9 cellular contexts compared by ENCODE assay signal in genomic region chr1:161258439-161259386, GRCh38. TPM values are rescaled to one million over a fixed set of nuclear protein-coding genes. Genes with fewer than 3 reads are reported as not detected.
DNase-seq lines count a peak whose midpoint lies in the region; ATAC-seq lines count a peak whose summit lies in the region.
"Had no signal": no experiment of that assay in that cellular context is flagged by ENCODE, and none has a peak within 500 bp of the region (broad histone marks: within the 10 kb centered on the region; RNA-seq: fewer than 3 reads in every experiment).

Gene PCP4L1, plus strand, starts transcription at chr1:161258745. Its CDS starts 230 bp downstream, at chr1:161258975.

- no peak within 1 kb of the TSS for H3K27ac Mint-ChIP-seq in natural killer cell treated with Interleukin-12 subunit alpha and Interleukin-12 subunit beta and Interleukin-15 and Interleukin-18, amount 100 ng/mL, for 72 hours

- peak; percentile 49 for DNase-seq in NCI-H187 treated with DMSO at 0.1 percent for 48 hours (lab: John Stamatoyannopoulos, UW)
- DNase-seq in NCI-H187 (lab: John Stamatoyannopoulos, UW) = no peak
- DNase-seq in NCI-H2196 treated with DMSO at 0.1 percent for 48 hours (lab: John Stamatoyannopoulos, UW; ENCODE audit: unreplicated experiment) = peak; percentile 26
- peak; percentile 61 to 65 for DNase-seq in activated T-cell treated with anti-CD3 and anti-CD28 coated beads, Interleukin-2, amount 50 U/mL, for 48 hours
- DNase-seq in fibroblast of the conjunctiva (ENCODE audit: low read depth) = peak; percentile 17
- DNase-seq in natural killer cell treated with Interleukin-12 subunit alpha and Interleukin-12 subunit beta and Interleukin-15 and Interleukin-18, amount 100 ng/mL, for 72 hours (ENCODE audit: low spot score) = peak; percentile 64
- peak in 42 of 49 donors; percentile 2 to 75 (median 26) for DNase-seq in substantia nigra (lab: John Stamatoyannopoulos, UW)

- H3K27me3 Mint-ChIP-seq in natural killer cell treated with Interleukin-12 subunit alpha and Interleukin-12 subunit beta and Interleukin-15 and Interleukin-18, amount 100 ng/mL, for 72 hours = peaks cover 41 to 63% of the 10 kb centered on the region in 2 donors

- peak; percentile 85 to 92 for ATAC-seq in natural killer cell treated with Interleukin-12 subunit alpha and Interleukin-12 subunit beta and Interleukin-15 and Interleukin-18, amount 100 ng/mL, for 72 hours
- no peak for ATAC-seq in GM18909 (IDR thresholded peaks at IDR 0.05; ENCODE audit: poor library complexity, unreplicated experiment)

- H3K27ac ChIP-seq in substantia nigra (ENCODE audit: low read depth, low read length, poor library complexity, severe bottlenecking) = no peak within 1 kb of the TSS

- no peaks in the 10 kb centered on the region for H3K9me3 Mint-ChIP-seq in natural killer cell treated with Interleukin-12 subunit alpha and Interleukin-12 subunit beta and Interleukin-15 and Interleukin-18, amount 100 ng/mL, for 72 hours

- H3K4me3 Mint-ChIP-seq in natural killer cell treated with Interleukin-12 subunit alpha and Interleukin-12 subunit beta and Interleukin-15 and Interleukin-18, amount 100 ng/mL, for 72 hours = peak within 1 kb of the TSS; percentile 76

- H3K36me3 Mint-ChIP-seq in natural killer cell treated with Interleukin-12 subunit alpha and Interleukin-12 subunit beta and Interleukin-15 and Interleukin-18, amount 100 ng/mL, for 72 hours = peaks cover 14% of the 10 kb centered on the region

- H3K4me1 Mint-ChIP-seq in natural killer cell treated with Interleukin-12 subunit alpha and Interleukin-12 subunit beta and Interleukin-15 and Interleukin-18, amount 100 ng/mL, for 72 hours (ENCODE audit: low read depth in 2 of 2) = peaks cover 12 to 13% of the 10 kb centered on the region in 2 donors

RNA-seq across cellular contexts. Expression of gene PCP4L1, which starts in this region (rescaled TPM):
- total RNA-seq in natural killer cell treated with Interleukin-12 subunit alpha and Interleukin-12 subunit beta and Interleukin-15 and Interleukin-18, amount 100 ng/mL, for 72 hours = under 1 TPM in 1 of 2 donors, not detected in 1; 0.31 TPM
- total RNA-seq: pulmonary artery endothelial cell had no signal

Comparison
In these comparisons a context has a peak if more than half of its experiments do, and no peak if none do; other contexts are left out.
1. DNase-seq: peak in NCI-H187 treated with DMSO at 0.1 percent for 48 hours (single experiment), NCI-H2196 treated with DMSO at 0.1 percent for 48 hours (single experiment), activated T-cell treated with anti-CD3 and anti-CD28 coated beads, Interleukin-2, amount 50 U/mL, for 48 hours (2 of 2), fibroblast of the conjunctiva (single experiment) and substantia nigra (42 of 49); none in NCI-H187 (0 of 2).
2. Peak in DNase-seq and ATAC-seq in natural killer cell treated with Interleukin-12 subunit alpha and Interleukin-12 subunit beta and Interleukin-15 and Interleukin-18, amount 100 ng/mL, for 72 hours; RNA of the gene not detected or under 1 TPM.